ENCODE assay signal across 20 cellular contexts in genomic region chr3:191316876-191317603, GRCh38. TPM values are rescaled to one million over a fixed set of nuclear protein-coding genes. Genes with fewer than 3 reads are reported as not detected.
DNase-seq lines count a peak whose midpoint lies in the region; ATAC-seq and TF ChIP-seq lines count a peak whose summit lies in the region.
"Had no signal": no experiment of that assay in that cellular context is flagged by ENCODE, and none has a peak within 500 bp of the region (broad histone marks: within the 10 kb centered on the region; RNA-seq: fewer than 3 reads in every experiment).

No MANE protein-coding gene starts in this region.

- TF ChIP-seq EP300 in upper lobe of left lung (IDR thresholded peaks at IDR 0.05), result no peak

- H2BK12ac ChIP-seq in neuronal stem cell (ENCODE audit: low read length), result no peak overlapping the region

- H4K91ac ChIP-seq in neuronal stem cell (ENCODE audit: low read depth, low read length, poor library complexity), result no peak overlapping the region

- H3K9ac ChIP-seq in neuronal stem cell (ENCODE audit: low read depth, low read length, poor library complexity), result peak overlapping the region; percentile 44
- H3K9ac ChIP-seq: BLaER1 had no signal

- H3K14ac ChIP-seq in neuronal stem cell (ENCODE audit: low read length), result peak overlapping the region; percentile 56

- H3K4me3 ChIP-seq in H7 (ENCODE audit: insufficient read depth, low read depth, low read length) (no peak overlapping the region), RWPE2 (ENCODE audit: severe bottlenecking) (no peak overlapping the region), neuronal stem cell (ENCODE audit: low read length in 2 of 2) (no peak overlapping the region), upper lobe of left lung (no peak overlapping the region)
- H3K4me3 ChIP-seq: BLaER1, GM12878 had no signal

- no peak overlapping the region for H2AK5ac ChIP-seq in neuronal stem cell (ENCODE audit: low read depth, low read length)

- no peaks in the 10 kb centered on the region for H3K4me1 ChIP-seq in RWPE2 (ENCODE audit: insufficient read depth, poor library complexity, severe bottlenecking)
- no peaks in the 10 kb centered on the region for H3K4me1 ChIP-seq in neuronal stem cell (ENCODE audit: control insufficient read depth in 2 of 2, insufficient read depth in 1 of 2, low read depth in 1 of 2, low read length in 2 of 2)
- no peaks in the 10 kb centered on the region for H3K4me1 ChIP-seq in upper lobe of left lung
- H3K4me1 ChIP-seq: BLaER1 had no signal

- no peak overlapping the region for H2BK5ac ChIP-seq in neuronal stem cell (ENCODE audit: low read length)

- no peak overlapping the region for H3K4me2 ChIP-seq in neuronal stem cell (ENCODE audit: insufficient read depth, low read length, poor library complexity, severe bottlenecking)
- H3K4me2 ChIP-seq: BLaER1 had no signal

- no peaks in the 10 kb centered on the region for H3K9me3 ChIP-seq in RWPE2 (ENCODE audit: severe bottlenecking)
- H3K9me3 ChIP-seq in neuronal stem cell (replicated peaks in 1 of 2; ENCODE audit: control insufficient read depth in 2 of 2, insufficient read depth in 1 of 2, low read depth in 1 of 2, low read length in 2 of 2), result no peaks in the 10 kb centered on the region
- peaks cover 0 to 5% (median 0%) of the 10 kb centered on the region in 4 donors for H3K9me3 ChIP-seq in upper lobe of left lung

- no peak overlapping the region for H2BK120ac ChIP-seq in neuronal stem cell (ENCODE audit: low read depth, low read length)

- no peaks in the 10 kb centered on the region for H3K27me3 ChIP-seq in H7 (ENCODE audit: control insufficient read depth, insufficient read depth, low read length)
- no peaks in the 10 kb centered on the region for H3K27me3 ChIP-seq in RWPE2 (ENCODE audit: insufficient read depth, poor library complexity, severe bottlenecking)
- H3K27me3 ChIP-seq in neuronal stem cell (ENCODE audit: control insufficient read depth in 3 of 3, insufficient read depth in 3 of 3, low read depth in 1 of 3, low read length in 3 of 3), result no peaks in the 10 kb centered on the region
- H3K27me3 ChIP-seq in upper lobe of left lung, result no peaks in the 10 kb centered on the region
- H3K27me3 ChIP-seq: BLaER1 had no signal

- TF ChIP-seq CTCF in RWPE2 (IDR thresholded peaks at IDR 0.05; ENCODE audit: poor library complexity, severe bottlenecking) (no peak), upper lobe of left lung (IDR thresholded peaks at IDR 0.05) (no peak)

- H3K18ac ChIP-seq in neuronal stem cell (ENCODE audit: low read length), result peak overlapping the region; percentile 3

- peaks cover 1% of the 10 kb centered on the region for H3K79me1 ChIP-seq in neuronal stem cell (ENCODE audit: low read depth, low read length)

- H4K8ac ChIP-seq in neuronal stem cell (ENCODE audit: low read depth, low read length), result no peak overlapping the region

- no peaks in the 10 kb centered on the region for H3K36me3 ChIP-seq in H7 (replicated peaks; ENCODE audit: control insufficient read depth, insufficient read depth, low read length)
- no peaks in the 10 kb centered on the region for H3K36me3 ChIP-seq in RWPE2 (ENCODE audit: low read depth)
- no peaks in the 10 kb centered on the region for H3K36me3 ChIP-seq in neuronal stem cell (replicated peaks in 1 of 2; ENCODE audit: control insufficient read depth in 2 of 2, insufficient read depth in 2 of 2, low read length in 2 of 2)
- no peaks in the 10 kb centered on the region for H3K36me3 ChIP-seq in upper lobe of left lung
- H3K36me3 ChIP-seq: BLaER1 had no signal

- H3K27ac ChIP-seq in RWPE2 (ENCODE audit: poor library complexity, severe bottlenecking) (no peak overlapping the region), neuronal stem cell (replicated peaks; ENCODE audit: low read length) (no peak overlapping the region), upper lobe of left lung (no peak overlapping the region)
- H3K27ac ChIP-seq: BLaER1 had no signal

- no peak overlapping the region for H2BK15ac ChIP-seq in neuronal stem cell (ENCODE audit: low read length)

- H3K4ac ChIP-seq in neuronal stem cell (ENCODE audit: low read length), result no peak overlapping the region

- no peak for TF ChIP-seq POLR2A in upper lobe of left lung (IDR thresholded peaks at IDR 0.05)

- ATAC-seq in RWPE2 (ENCODE audit: low read depth) (no peak), upper lobe of left lung (ENCODE audit: low FRiP score in 2 of 2) (peak; percentile 30 to 32)
- ATAC-seq: GM12878 had no signal

- H3K23ac ChIP-seq in neuronal stem cell (ENCODE audit: low read depth, low read length, poor library complexity), result no peak overlapping the region

- no CpG with 5 or more reads among the region's 40 CpGs for WGBS in neuronal stem cell (ENCODE audit: extremely low coverage in 2 of 2, insufficient read length in 2 of 2, insufficient replicate concordance in 1 of 2), 2 donors
- 95 to 97% methylated on average over 24 to 38 of the region's 40 CpGs for WGBS in upper lobe of left lung, 2 donors

- H2AFZ ChIP-seq in neuronal stem cell (ENCODE audit: low read length), result no peak overlapping the region

- DNase-seq in H7, result peak; percentile 24
- DNase-seq in RWPE2 (ENCODE audit: low spot score), result peak; percentile 43
- no peak for DNase-seq in neuronal stem cell (ENCODE audit: low spot score)
- peak in 1 of 2 donors; percentile 82 for DNase-seq in upper lobe of left lung
- DNase-seq in DMS79 (lab: John Stamatoyannopoulos, UW), result no peak
- no peak for DNase-seq in middle frontal gyrus (ENCODE audit: extremely low spot score, low spot score)
- no peak for DNase-seq in dedifferentiated amniotic fluid mesenchymal stem cell (ENCODE audit: extremely low spot score)
- DNase-seq in NCI-H345 treated with DMSO at 0.1 percent for 48 hours (lab: John Stamatoyannopoulos, UW; ENCODE audit: unreplicated experiment), result no peak
- DNase-seq: ACHN; AML-193; Calu3; CD4-positive, alpha-beta memory T cell; DND-41; EL; GOT3; H9 had no signal

RNA-seq across cellular contexts. Expression of gene CCDC50, which starts 12.2 kb away (rescaled TPM):
- total RNA-seq in H7 (2014; rRNA removed; shearing (Covaris generic)), result 23.9 and 38.9 TPM in 2 replicates
- 46.5 TPM for polyA plus RNA-seq in neuronal stem cell (2013, experiment 1 of 2)
- polyA plus RNA-seq in neuronal stem cell (2013, experiment 2 of 2), result 47.9 TPM
- 10 to 100 TPM; 54.7 to 99.8 (median 72.5) TPM for total RNA-seq in upper lobe of left lung

RNA-seq across cellular contexts. Expression of gene UTS2B, which starts 13.3 kb away (rescaled TPM):
- 0.28 TPM in 1 of 2 replicates, not detected in the other for total RNA-seq in H7 (2014; rRNA removed; shearing (Covaris generic))
- polyA plus RNA-seq in neuronal stem cell (2013, experiment 1 of 2), result 0.10 TPM
- polyA plus RNA-seq in neuronal stem cell (2013, experiment 2 of 2), result 0.07 TPM
- total RNA-seq in upper lobe of left lung, result under 1 TPM in 3 of 6 donors, not detected in 3; 0.37 to 0.98 (median 0.74) TPM
- total RNA-seq: CD4-positive, alpha-beta memory T cell; G401 had no signal
- polyA plus RNA-seq: CD14-positive monocyte; CD4-positive, alpha-beta memory T cell had no signal

Comparison
In these comparisons a context has a peak if more than half of its experiments do, and no peak if none do; other contexts are left out.
1. DNase-seq: peak in H7 (single experiment) and RWPE2 (single experiment); none in neuronal stem cell (single experiment), DMS79 (single experiment), middle frontal gyrus (single experiment), dedifferentiated amniotic fluid mesenchymal stem cell (single experiment) and NCI-H345 treated with DMSO at 0.1 percent for 48 hours (single experiment).